Comparison of ENCODE assay signal across 1 cellular context in genomic region chr3:167992384-167992783, GRCh38.
TF ChIP-seq lines count a peak whose summit lies in the region.

No MANE protein-coding gene starts in this region.

TF ChIP-seq in K562, 482 proteins besides CTCF, POLR2A, EP300 and RAD21 (continued from another document):
- TF ChIP-seq NKRF (IDR thresholded peaks at IDR 0.05; ENCODE audit: borderline replicate concordance), result no peak
- TF ChIP-seq GABPB1 (CRISPR knock-in tag; IDR thresholded peaks at IDR 0.05), result no peak
- no peak for TF ChIP-seq KDM4B (IDR thresholded peaks at IDR 0.05; ENCODE audit: borderline replicate concordance in 2 of 2, low read depth in 1 of 2)
- no peak for TF ChIP-seq KLF6 (CRISPR knock-in tag; IDR thresholded peaks at IDR 0.05; ENCODE audit: borderline replicate concordance)
- no peak for TF ChIP-seq TCF15 (CRISPR knock-in tag; IDR thresholded peaks at IDR 0.05)
- no peak for TF ChIP-seq SP2 (IDR thresholded peaks at IDR 0.05; ENCODE audit: extremely low read depth, low read depth, low read length, poor library complexity, severe bottlenecking)
- no peak for TF ChIP-seq SRSF9 (IDR thresholded peaks at IDR 0.05; ENCODE audit: borderline replicate concordance, low read depth, low read length)
- no peak for TF ChIP-seq CREB5 (CRISPR knock-in tag; IDR thresholded peaks at IDR 0.05)
- TF ChIP-seq ZNF239 (CRISPR knock-in tag; IDR thresholded peaks at IDR 0.05), result no peak
- no peak for TF ChIP-seq NR3C1 (CRISPR knock-in tag; IDR thresholded peaks at IDR 0.05)
TF ChIP-seq in K562: peak in this region for 0.
